Comparison of ENCODE assay signal across 10 cellular contexts in genomic region chr20:1813101-1813529, GRCh38.
DNase-seq lines count a peak whose midpoint lies in the region; ATAC-seq, FAIRE-seq and TF ChIP-seq lines count a peak whose summit lies in the region.
"Had no signal": no experiment of that assay in that cellular context is flagged by ENCODE, and none has a peak within 500 bp of the region (broad histone marks: within the 10 kb centered on the region; RNA-seq: fewer than 3 reads in every experiment).

No MANE protein-coding gene starts in this region.

- peaks cover 0 to 37% (median 6%) of the 10 kb centered on the region in 4 donors for H3K4me1 ChIP-seq in right lobe of liver

- H3K36me3 ChIP-seq in right lobe of liver, result no peaks in the 10 kb centered on the region
- H3K36me3 ChIP-seq: esophagus squamous epithelium had no signal

- TF ChIP-seq POLR2A in right lobe of liver (IDR thresholded peaks at IDR 0.05), result no peak

- no peak for TF ChIP-seq CTCF in right lobe of liver (IDR thresholded peaks at IDR 0.05)

- 10% methylated on average over 7 of the region's 7 CpGs for WGBS in right lobe of liver (ENCODE audit: insufficient coverage, low coverage, low lambda C conversion rate, missing lambda C conversion rate)

- intact Hi-C loops in right lobe of liver (cut with DNase I), result loop anchor here (10.0 kb wide), 1 partner anchor 62 kb away; no protein-coding TSS in a partner anchor

- H3K9me3 ChIP-seq in right lobe of liver, result no peaks in the 10 kb centered on the region
- H3K9me3 ChIP-seq: esophagus squamous epithelium had no signal

- DNase-seq in LoVo (ENCODE audit: low spot score) (peak; percentile 51), dermis blood vessel endothelial cell (peak; percentile 80), right lobe of liver (peak; percentile 75 to 79 (median 77)), urothelium cell line (ENCODE audit: low spot score) (peak; percentile 52), NCI-H2107 (lab: John Stamatoyannopoulos, UW) (no peak), RPMI8226 (no peak)
- DNase-seq: esophagus squamous epithelium, NCI-H748 treated with DMSO at 0.1 percent for 48 hours had no signal

- no peak for FAIRE-seq in urothelium cell line (lab: Jason Lieb, UNC)

- no peaks in the 10 kb centered on the region for H3K27me3 ChIP-seq in right lobe of liver
- H3K27me3 ChIP-seq: esophagus squamous epithelium had no signal

- H3K4me3 ChIP-seq in right lobe of liver, result no peak overlapping the region
- H3K4me3 ChIP-seq: esophagus squamous epithelium had no signal

- ATAC-seq in right lobe of liver (peak; percentile 61 to 87 (median 76)), GM21619 (IDR thresholded peaks at IDR 0.05; ENCODE audit: unreplicated experiment) (no peak), GM21529 (IDR thresholded peaks at IDR 0.05; ENCODE audit: unreplicated experiment) (no peak)

- peak overlapping the region in 1 of 3 donors; percentile 40 for H3K27ac ChIP-seq in right lobe of liver

Comparison
In these comparisons a context has a peak if more than half of its experiments do, and no peak if none do; other contexts are left out.
1. DNase-seq: peak in LoVo (single experiment), dermis blood vessel endothelial cell (single experiment), right lobe of liver (3 of 3) and urothelium cell line (single experiment); none in NCI-H2107 (single experiment) and RPMI8226 (single experiment).
2. ATAC-seq: peak in right lobe of liver (4 of 4); none in GM21619 (single experiment) and GM21529 (single experiment).